23 cellular contexts compared by ENCODE assay signal in the genomic region with DNA sequence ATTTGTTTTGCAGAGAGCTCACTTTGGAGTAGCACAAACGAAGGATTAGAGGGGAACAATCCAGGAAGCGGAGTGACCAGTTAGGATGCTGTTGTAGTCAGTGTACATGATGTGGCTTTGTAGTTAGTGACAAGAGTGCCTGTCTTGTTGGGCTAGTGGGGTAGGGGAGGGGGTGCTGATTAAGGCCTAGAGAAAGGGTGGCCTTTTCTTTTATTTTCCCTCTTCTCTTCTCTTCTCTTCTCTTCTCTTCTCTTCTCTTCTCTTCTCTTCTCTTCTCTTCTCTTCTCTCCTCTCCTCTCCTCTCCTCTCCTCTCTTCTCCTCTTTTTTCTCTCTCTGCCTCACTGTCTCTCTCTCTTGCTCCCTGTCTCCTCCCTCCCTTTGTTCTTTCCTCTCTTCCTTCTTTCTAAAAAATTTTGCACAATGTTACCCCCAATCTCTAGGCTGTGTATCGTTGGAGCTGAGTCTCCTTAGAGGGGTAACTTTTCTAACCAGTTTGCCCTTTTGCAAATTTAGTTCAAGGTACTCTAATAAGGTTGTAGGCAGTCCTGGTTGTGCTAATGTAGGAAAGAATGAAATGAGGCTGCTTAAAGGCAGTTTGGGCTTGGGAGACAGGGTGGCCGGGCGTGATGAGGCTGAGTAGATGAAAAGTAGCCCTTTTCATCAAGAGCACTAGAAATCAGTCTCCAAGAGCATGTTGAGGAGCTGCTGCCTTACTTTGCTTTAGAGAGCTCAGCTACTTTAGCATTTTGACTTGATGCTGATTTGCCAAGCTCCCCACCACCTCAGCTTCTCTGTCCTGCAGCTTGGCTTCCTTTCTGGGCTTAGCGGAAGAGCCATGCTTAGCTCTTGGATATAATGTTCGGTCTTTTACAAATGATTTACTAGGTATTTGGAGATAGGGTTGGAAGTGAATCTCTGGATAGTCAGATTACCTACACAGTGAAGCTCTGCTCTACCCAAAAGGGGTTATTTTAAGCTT. TPM values are rescaled to one million over a fixed set of nuclear protein-coding genes. Genes with fewer than 3 reads are reported as not detected.
"Had no signal": no experiment of that assay in that cellular context is flagged by ENCODE, and none has a peak within 500 bp of the region (broad histone marks: within the 10 kb centered on the region; RNA-seq: fewer than 3 reads in every experiment).

No MANE protein-coding gene starts in this region.

- H3K4me3 Mint-ChIP-seq: T-cell had no signal

- ATAC-seq: Panc1, PC-3, T-cell had no signal

- H3K4me1 Mint-ChIP-seq: T-cell had no signal

- H3K9me2 ChIP-seq: SK-N-SH had no signal

- DNase-seq: IMR-90, Kasumi-1, MM.1S, NCI-H1092 treated with DMSO at 0.1 percent for 48 hours, NCI-H1436, NCI-H187, NCI-H2081 treated with DMSO at 0.1 percent for 48 hours, NCI-H2171, NCI-H226, NCI-H446 treated with DMSO at 0.1 percent for 48 hours, NCI-H524 treated with DMSO at 0.1 percent for 48 hours, NCI-H69, NCI-H774, PC-3, SHP77, SK-N-SH, SW 1271, T-cell had no signal

- H3K27ac ChIP-seq: KMS-11, RWPE1 had no signal

- H3K4me2 ChIP-seq: KMS-11, SK-N-SH had no signal

- H3K36me3 Mint-ChIP-seq: T-cell had no signal

RNA-seq across cellular contexts. Expression of a gene that starts 58.6 kb away (rescaled TPM):
- total RNA-seq: HT-29, IMR-90, M059J, PC-3 had no signal
- polyA plus RNA-seq: IMR-90, SK-N-SH had no signal
